Comparison of ENCODE assay signal across 8 cellular contexts in the genomic region with DNA sequence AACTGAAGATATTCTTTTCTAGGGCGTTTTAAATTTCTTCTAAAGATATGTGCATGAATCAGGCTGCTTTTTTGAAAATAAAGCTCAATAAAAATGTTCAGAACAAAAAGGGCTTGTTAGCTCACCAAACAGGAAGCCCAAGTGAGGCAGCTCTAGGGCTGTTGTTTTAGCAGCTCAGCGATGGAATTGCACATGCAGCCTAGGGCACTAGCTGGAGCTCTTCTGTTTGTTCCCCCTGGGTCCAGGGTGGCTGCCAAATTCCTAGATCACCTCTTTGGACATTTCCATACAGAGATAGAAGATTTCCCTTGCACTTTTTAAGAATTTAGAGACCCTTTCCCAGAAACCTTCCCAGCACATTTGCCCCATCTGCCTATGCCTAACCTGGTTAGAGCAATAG. TPM values are rescaled to one million over a fixed set of nuclear protein-coding genes. Genes with fewer than 3 reads are reported as not detected.
A peak's percentile ranks its signal among the peaks of the same experiment; 100 is the strongest.
DNase-seq lines count a peak whose midpoint lies in the region; ATAC-seq, FAIRE-seq and TF ChIP-seq lines count a peak whose summit lies in the region.
"Not testable (repeated sequence)": the region's sequence is repeated elsewhere in the genome, so short reads cannot be mapped to it uniquely, and the experiment has no call there.

No MANE protein-coding gene starts in this region.

- not testable (repeated sequence) for H2BK120ac ChIP-seq in IMR-90 (ENCODE audit: low read depth, low read length)

- H3K23ac ChIP-seq in IMR-90 (ENCODE audit: low read depth, low read length), result not testable (repeated sequence)

- not testable (repeated sequence) for H4K8ac ChIP-seq in IMR-90 (ENCODE audit: low read depth in 2 of 2, low read length in 2 of 2)

- not testable (repeated sequence) for H3K79me2 ChIP-seq in HepG2 (ENCODE audit: insufficient read depth, low read length)

- dilution Hi-C loops in IMR-90 (cut with HindIII; ENCODE audit: low sequenced_read_pairs, unreplicated experiment), result not testable (repeated sequence)

- H3K9ac ChIP-seq in IMR-90 (ENCODE audit: low read depth, low read length); HepG2 (ENCODE audit: insufficient read depth, low read depth, low read length): not testable (repeated sequence)

- FAIRE-seq in HepG2 (lab: Jason Lieb, UNC), result not testable (repeated sequence)

- H3K4ac ChIP-seq in IMR-90 (ENCODE audit: low read depth, low read length), result not testable (repeated sequence)

- H2AK5ac ChIP-seq in IMR-90 (ENCODE audit: low read depth, low read length), result not testable (repeated sequence)

- not testable (repeated sequence) for H3K14ac ChIP-seq in IMR-90 (replicated peaks; ENCODE audit: low read depth, low read length)

- H3K18ac ChIP-seq in IMR-90 (ENCODE audit: low read depth, low read length), result not testable (repeated sequence)

- TF ChIP-seq CTCF in IMR-90 (conservative IDR thresholded peaks at IDR 0.05; ENCODE audit: low read depth, low read length); choroid plexus epithelial cell (conservative IDR thresholded peaks at IDR 0.05; ENCODE audit: low read depth, low read length); HepG2 (CRISPR knock-in tag; IDR thresholded peaks at IDR 0.05): not testable (repeated sequence)

- H3K27me3 ChIP-seq in IMR-90 (ENCODE audit: control insufficient read depth, insufficient read depth, low read length); HepG2 (ENCODE audit: control insufficient read depth in 1 of 2, insufficient read depth in 2 of 2, low read length in 2 of 2): not testable (repeated sequence)

- ATAC-seq in IMR-90 (ENCODE audit: low read depth), result not testable (repeated sequence)
- ATAC-seq in HepG2, result peak; percentile 50; the same call in 1 of the 3 replicates
- ATAC-seq in sciatic nerve, result peak; percentile 55

- intact Hi-C loops in IMR-90 (cut with micrococcal nuclease); HepG2 (cut with micrococcal nuclease; ENCODE audit: unreplicated experiment); sciatic nerve (cut with DNase I): not testable (repeated sequence)

- not testable (repeated sequence) for BruUV-seq in IMR-90 (replicated peaks; lab: Mats Ljungman, UMichigan); HepG2 (replicated peaks; lab: Mats Ljungman, UMichigan)

- H3K9me1 ChIP-seq in IMR-90 (ENCODE audit: insufficient read depth, low read length), result not testable (repeated sequence)

- not testable (repeated sequence) for H3K56ac ChIP-seq in IMR-90 (ENCODE audit: extremely low read depth, insufficient read depth, low read length)

- not testable (repeated sequence) for H2BK20ac ChIP-seq in IMR-90 (ENCODE audit: low read depth, low read length)

- in situ Hi-C loops in IMR-90 (cut with MboI; ENCODE audit: low sequenced_read_pairs), result loop anchor here (25.0 kb wide), 1 partner anchor 464 kb away; no protein-coding TSS in a partner anchor
- in situ Hi-C loops in HepG2 (cut with HindIII; ENCODE audit: extremely low pct_ligation_motif_present, low pct_unique_long_range_greater_than_20kb), result not testable (repeated sequence)

- TF ChIP-seq EP300 in HepG2 (IDR thresholded peaks at IDR 0.05; ENCODE audit: low read depth in 2 of 2, low read length in 2 of 2); HepG2 (CRISPR knock-in tag; IDR thresholded peaks at IDR 0.05; ENCODE audit: borderline replicate concordance): not testable (repeated sequence)

- H3K4me2 ChIP-seq in IMR-90 (ENCODE audit: low read depth, low read length); HepG2 (ENCODE audit: low read depth, low read length): not testable (repeated sequence)

- TF ChIP-seq POLR2A in IMR-90 (IDR thresholded peaks at IDR 0.05; ENCODE audit: low read depth, low read length); HepG2 (IDR thresholded peaks at IDR 0.05; ENCODE audit: insufficient read depth in 1 of 2, low read depth in 2 of 2, low read length in 2 of 2): not testable (repeated sequence)

- H3K4me3 ChIP-seq in IMR-90 (ENCODE audit: insufficient read depth, low read depth, low read length); choroid plexus epithelial cell (ENCODE audit: low read depth, low read length); HepG2 (replicated peaks in 1 of 3; ENCODE audit: insufficient read depth in 1 of 3, low read depth in 2 of 3, low read length in 3 of 3): not testable (repeated sequence)

- CTCF ChIA-PET in IMR-90 (lab: Yijun Ruan, JAX); HepG2 (lab: Yijun Ruan, JAX; ENCODE audit: low intra/inter-chr PET ratio, low total read pairs): not testable (repeated sequence)

- H3K79me1 ChIP-seq in IMR-90 (ENCODE audit: low read depth in 1 of 2, low read length in 2 of 2), result not testable (repeated sequence)

- H3K9me3 ChIP-seq in IMR-90 (ENCODE audit: control insufficient read depth, insufficient read depth, low read length); HepG2 (ENCODE audit: low read length): not testable (repeated sequence)

- H3K4me1 ChIP-seq in IMR-90 (ENCODE audit: control insufficient read depth, insufficient read depth, low read length); HepG2 (ENCODE audit: insufficient read depth, low read length): not testable (repeated sequence)

- DNase-seq in ELF-1 (ENCODE audit: low read depth, low spot score) (peak; percentile 11), IMR-90 (peak; percentile 0), RPMI7951 (ENCODE audit: low read depth) (peak; percentile 7), choroid plexus epithelial cell (ENCODE audit: low read depth) (peak; percentile 4), foreskin melanocyte (peak; percentile 25), medulla oblongata (ENCODE audit: extremely low spot score) (peak; percentile 18)
- DNase-seq in HepG2 (ENCODE audit: low spot score); sciatic nerve (ENCODE audit: low spot score): not testable (repeated sequence)

- H2AFZ ChIP-seq in IMR-90 (replicated peaks; ENCODE audit: low read length, poor library complexity); HepG2 (ENCODE audit: low read length): not testable (repeated sequence)

- not testable (repeated sequence) for H3K27ac ChIP-seq in IMR-90 (ENCODE audit: insufficient read depth, low read length); HepG2 (ENCODE audit: extremely low read length, insufficient read depth, low read length)

- not testable (repeated sequence) for TF ChIP-seq RAD21 in IMR-90 (IDR thresholded peaks at IDR 0.05; ENCODE audit: low read length); HepG2 (CRISPR knock-in tag; IDR thresholded peaks at IDR 0.05)

- POLR2A ChIA-PET in IMR-90 (lab: Charles Lee; ENCODE audit: unreplicated experiment); HepG2 (lab: Yijun Ruan, JAX): not testable (repeated sequence)

- H2BK15ac ChIP-seq in IMR-90 (ENCODE audit: low read depth, low read length), result not testable (repeated sequence)

- H4K91ac ChIP-seq in IMR-90 (ENCODE audit: insufficient read depth, low read depth, low read length), result not testable (repeated sequence)

- H2AK9ac ChIP-seq in IMR-90 (replicated peaks; ENCODE audit: low read depth, low read length, poor library complexity), result not testable (repeated sequence)

- not testable (repeated sequence) for H4K5ac ChIP-seq in IMR-90 (ENCODE audit: low read depth, low read length)

- H3K36me3 ChIP-seq in IMR-90 (ENCODE audit: control insufficient read depth, insufficient read depth, low read length); HepG2 (replicated peaks in 1 of 2; ENCODE audit: control insufficient read depth in 1 of 2, insufficient read depth in 2 of 2, low read length in 2 of 2): not testable (repeated sequence)

- not testable (repeated sequence) for H4K20me1 ChIP-seq in IMR-90 (ENCODE audit: insufficient read depth, low read length); HepG2 (ENCODE audit: insufficient read depth, low read length)

- not testable (repeated sequence) for H2BK5ac ChIP-seq in IMR-90 (ENCODE audit: low read depth, low read length, poor library complexity, severe bottlenecking)

- WGBS in IMR-90 (ENCODE audit: extremely low coverage in 2 of 2, insufficient read length in 1 of 2), 2 experiments, result no CpG with 5 or more reads among the region's 2 CpGs
- WGBS in HepG2 (ENCODE audit: low lambda C conversion rate), result 82% methylated on average over 2 of the region's 2 CpGs

RNA-seq across cellular contexts. Expression of a gene that starts 42.2 kb away (rescaled TPM):
- total RNA-seq in IMR-90 (2012; rRNA removed), result 3.0 and 4.2 TPM in 2 replicates
- 5.0 and 6.1 TPM in 2 replicates for polyA plus RNA-seq in IMR-90 (2012; rRNA removed)
- 5.0 and 7.5 TPM in 2 replicates for polyA plus RNA-seq in IMR-90 (2012; cell fraction: cytosol; rRNA removed)
- polyA plus RNA-seq in IMR-90 (2012; cell fraction: nucleus; rRNA removed; ENCODE audit: low replicate concordance), result 8.2 and 13.0 TPM in 2 replicates
- 4.0 and 4.3 TPM in 2 replicates for total RNA-seq in RPMI7951 (2014; rRNA removed; shearing (Covaris generic))
- 8.2 and 8.5 TPM in 2 replicates for total RNA-seq in HepG2 (2016; rRNA removed; fragmentation: Illumina TruSeq; extraction: Trizol)
- 27.8 and 33.5 TPM in 2 replicates for total RNA-seq in HepG2 (2016; cell fraction: cytosol; rRNA removed; fragmentation: Illumina TruSeq; extraction: Trizol; ENCODE audit: low read depth)
- 6.5 and 8.0 TPM in 2 replicates for total RNA-seq in HepG2 (2016; cell fraction: insoluble cytoplasmic fraction; rRNA removed; fragmentation: Illumina TruSeq; extraction: Trizol)
- total RNA-seq in HepG2 (2016; cell fraction: membrane; rRNA removed; fragmentation: Illumina TruSeq; extraction: Trizol), result 16.2 and 20.6 TPM in 2 replicates
- 12.5 and 14.1 TPM in 2 replicates for total RNA-seq in HepG2 (2016; cell fraction: nucleus; rRNA removed; fragmentation: Illumina TruSeq; extraction: Trizol)
- 7.7 and 8.8 TPM in 2 replicates for polyA plus RNA-seq in HepG2 (2011; rRNA removed)
- 7.6 and 9.2 TPM in 2 replicates for polyA plus RNA-seq in HepG2 (2011; cell fraction: cytosol; rRNA removed)
- polyA plus RNA-seq in HepG2 (2011; cell fraction: nucleus; rRNA removed), result 9.7 and 10.3 TPM in 2 replicates
- 8.0 and 8.3 TPM in 2 replicates for polyA plus RNA-seq in HepG2 (2012)
- 6.3 and 8.5 TPM in 2 replicates for polyA plus RNA-seq in HepG2 (2016; cell fraction: cytosol; fragmentation: Illumina TruSeq; extraction: Trizol; ENCODE audit: low read depth)
- polyA plus RNA-seq in HepG2 (2016; cell fraction: insoluble cytoplasmic fraction; fragmentation: Illumina TruSeq; extraction: Trizol; ENCODE audit: low read depth), result 9.6 and 10.0 TPM in 2 replicates
- polyA plus RNA-seq in HepG2 (2016; cell fraction: membrane; fragmentation: Illumina TruSeq; extraction: Trizol; ENCODE audit: low read depth), result 9.4 and 11.9 TPM in 2 replicates
- polyA plus RNA-seq in HepG2 (2016; cell fraction: nucleus; fragmentation: Illumina TruSeq; extraction: Trizol; ENCODE audit: insufficient read depth, low read depth), result 12.6 and 16.4 TPM in 2 replicates
- polyA minus RNA-seq in HepG2 (2011; rRNA and poly(A)+ RNA removed; ENCODE audit: low replicate concordance), result 5.6 and 16.5 TPM in 2 replicates
- 4.2 and 6.2 TPM in 2 replicates for polyA minus RNA-seq in HepG2 (2011; cell fraction: cytosol; rRNA and poly(A)+ RNA removed)
- polyA minus RNA-seq in HepG2 (2011; cell fraction: nucleus; rRNA and poly(A)+ RNA removed), result 19.3 and 23.2 TPM in 2 replicates
- total RNA-seq in sciatic nerve, result 15.9 TPM
